In the genomic region with DNA sequence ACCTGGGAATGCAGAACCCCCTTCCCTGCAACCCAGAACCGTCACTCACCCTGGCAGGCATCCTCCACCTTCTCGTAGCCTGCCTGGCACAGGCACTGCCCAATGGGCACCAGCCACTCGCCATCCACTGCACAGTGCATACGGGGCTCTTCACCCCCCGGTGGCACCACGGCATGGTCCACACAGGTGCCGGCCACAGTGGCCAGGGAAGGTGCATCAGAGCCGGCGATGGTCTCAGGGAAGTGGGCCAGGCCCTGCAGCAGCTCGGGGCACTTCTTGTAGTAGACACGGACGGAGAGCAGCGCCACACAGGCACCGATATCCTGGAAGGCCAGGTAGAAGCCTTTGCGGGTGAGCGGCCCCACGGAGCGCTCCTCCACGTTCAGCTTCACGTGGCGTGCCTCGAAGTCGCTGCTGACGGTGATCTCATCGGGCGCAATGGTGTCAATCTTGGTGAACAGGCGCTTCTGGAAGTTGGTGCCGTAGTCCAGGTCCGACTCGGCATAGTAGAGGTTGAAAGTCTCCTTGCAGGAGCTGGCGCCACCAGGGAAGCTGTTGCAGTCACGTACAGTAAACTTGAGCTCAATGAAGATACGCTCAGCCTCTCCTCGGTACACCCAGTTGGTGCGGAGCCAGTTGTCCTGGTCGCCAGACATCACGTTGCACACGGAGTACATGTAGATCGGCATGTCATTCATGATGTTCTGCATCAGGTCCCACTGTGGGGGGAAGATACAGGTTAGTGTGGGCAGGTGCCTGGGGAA, we compare ENCODE assay signal across 31 cellular contexts. TPM values are rescaled to one million over a fixed set of nuclear protein-coding genes. Genes with fewer than 3 reads are reported as not detected.
DNase-seq lines count a peak whose midpoint lies in the region; ATAC-seq and TF ChIP-seq lines count a peak whose summit lies in the region.
"Had no signal": no experiment of that assay in that cellular context is flagged by ENCODE, and none has a peak within 500 bp of the region (broad histone marks: within the 10 kb centered on the region; RNA-seq: fewer than 3 reads in every experiment).

No MANE protein-coding gene starts in this region.

- H3K27ac ChIP-seq in breast epithelium (peak overlapping the region in 1 of 2 donors; percentile 26), esophagus squamous epithelium (peak overlapping the region in 2 of 4 donors; percentile 16 to 90), thyroid gland (peak overlapping the region in 2 of 3 donors; percentile 98 to 99), caudate nucleus (ENCODE audit: low read depth, low read length) (no peak overlapping the region)
- H3K27ac ChIP-seq: HL-60, SK-N-MC, suprapubic skin had no signal

- H3K4me1 Mint-ChIP-seq in MCF 10A (ENCODE audit: insufficient read depth, unreplicated experiment) (peaks cover 47% of the 10 kb centered on the region), WTC11 (peaks cover 64% of the 10 kb centered on the region)

- TSS peak; percentile 0 for BruUV-seq in MCF 10A (replicated peaks; lab: Mats Ljungman, UMichigan)

- TF ChIP-seq POLR2A in breast epithelium (IDR thresholded peaks at IDR 0.05), result no peak
- no peak for TF ChIP-seq POLR2A in esophagus squamous epithelium (IDR thresholded peaks at IDR 0.05)
- no peak for TF ChIP-seq POLR2A in thyroid gland (IDR thresholded peaks at IDR 0.05)

- DNase-seq in MCF 10A (ENCODE audit: unreplicated experiment), result no peak
- no peak for DNase-seq in breast epithelium (ENCODE audit: low spot score in 2 of 2)
- no peak for DNase-seq in WTC11 (ENCODE audit: low spot score)
- DNase-seq in esophagus squamous epithelium (lab: John Stamatoyannopoulos, UW), result no peak
- no peak for DNase-seq in thyroid gland
- no peak for DNase-seq in caudate nucleus (lab: John Stamatoyannopoulos, UW)
- no peak for DNase-seq in NCI-H1092 treated with DMSO at 0.1 percent for 48 hours (lab: John Stamatoyannopoulos, UW)
- DNase-seq in EL, result no peak
- DNase-seq: activated CD4-positive, alpha-beta T cell treated with anti-CD3 and anti-CD28 coated beads for 1 hour; activated naive CD8-positive, alpha-beta T cell treated with anti-CD3 and anti-CD28 coated beads for 36 hours; activated T-cell treated with anti-CD3 and anti-CD28 coated beads for 4 hours; AML-193; CD4-positive, alpha-beta T cell; cerebellar nuclear complex; DMS 273 treated with DMSO at 0.1 percent for 48 hours; kidney; NCI-H1105; NCI-H2029; NCI-H526 treated with DMSO at 0.1 percent for 48 hours; RPMI8226; sigmoid colon; stimulated activated CD4-positive, alpha-beta T cell treated with anti-CD3 and anti-CD28 coated beads, Interleukin-4, amount 100 ng/mL, for 24 hours; T-helper 2 cell had no signal

- H3K36me3 ChIP-seq in breast epithelium, result no peaks in the 10 kb centered on the region
- peaks cover 12 to 58% (median 21%) of the 10 kb centered on the region in 3 donors for H3K36me3 ChIP-seq in esophagus squamous epithelium
- H3K36me3 ChIP-seq in thyroid gland, result peaks cover 16 to 17% of the 10 kb centered on the region in 2 donors

- H3K4me3 ChIP-seq in breast epithelium (no peak overlapping the region), esophagus squamous epithelium (peak overlapping the region in 3 of 4 donors; percentile 29 to 51 (median 34)), thyroid gland (replicated peaks in 1 of 3) (no peak overlapping the region)
- H3K4me3 ChIP-seq: mucosa of descending colon, sigmoid colon, SK-N-MC, suprapubic skin, vagina had no signal

- intact Hi-C loops in MCF 10A (cut with micrococcal nuclease) (loop anchor here (5.0 to 10.0 kb wide), 2 partner anchors 34 to 96 kb away; no protein-coding TSS in a partner anchor), breast epithelium (cut with DNase I; ENCODE audit: low total_unique reads) (no loop called here), esophagus squamous epithelium (cut with DNase I) (no loop called here), thyroid gland (cut with DNase I) (no loop called here)

- no peak overlapping the region for H3K27ac Mint-ChIP-seq in MCF 10A (ENCODE audit: low read depth, unreplicated experiment)
- peak overlapping the region; percentile 99 for H3K27ac Mint-ChIP-seq in WTC11
- H3K27ac Mint-ChIP-seq: activated naive CD8-positive, alpha-beta T cell treated with anti-CD3 and anti-CD28 coated beads for 36 hours; CD4-positive, alpha-beta T cell; stimulated activated effector memory CD8-positive, alpha-beta T cell treated with anti-CD3 and anti-CD28 coated beads, Interleukin-12 subunit alpha, Interleukin-12 subunit beta, amount 100 ng/mL, for 72 hours had no signal

- H3K4me1 ChIP-seq in breast epithelium, result peaks cover 20 to 31% of the 10 kb centered on the region in 2 donors
- H3K4me1 ChIP-seq in esophagus squamous epithelium, result peaks cover 50 to 100% (median 60%) of the 10 kb centered on the region in 3 donors
- H3K4me1 ChIP-seq in thyroid gland, result peaks cover 72 to 82% of the 10 kb centered on the region in 2 donors

- H3K27me3 Mint-ChIP-seq in MCF 10A (ENCODE audit: insufficient read depth, unreplicated experiment) (no peaks in the 10 kb centered on the region), WTC11 (ENCODE audit: low read depth) (no peaks in the 10 kb centered on the region)
- H3K27me3 Mint-ChIP-seq: progenitor cell of endocrine pancreas had no signal

- CTCF ChIA-PET in MCF 10A (lab: Yijun Ruan, JAX), result interaction anchor here (15.2 kb wide), 1 partner anchor 68 kb away, joined by 156 read pairs; no protein-coding TSS in a partner anchor
- CTCF ChIA-PET in WTC11 (lab: Charles Lee), result interaction anchor here (14.1 kb wide), 1 partner anchor 67 kb away, joined by 204 read pairs; no protein-coding TSS in a partner anchor

- 70 to 91% methylated on average over 2 to 18 of the region's 39 CpGs for WGBS in esophagus squamous epithelium, 2 donors
- WGBS in thyroid gland, 2 donors, result 93 to 94% methylated on average over 32 to 36 of the region's 39 CpGs

- H3K9me3 ChIP-seq in breast epithelium (no peaks in the 10 kb centered on the region), esophagus squamous epithelium (no peaks in the 10 kb centered on the region), thyroid gland (no peaks in the 10 kb centered on the region)
- H3K9me3 ChIP-seq: mucosa of descending colon, sigmoid colon, suprapubic skin, vagina had no signal

- POLR2A ChIA-PET in MCF 10A (lab: Yijun Ruan, JAX), result interaction anchor here (0.6 to 6.7 kb wide), 5 partner anchors 7 to 88 kb away, joined by 3 to 112 read pairs (median 6); partner anchors contain the start of genes CPLANE2 and EPHA2
- POLR2A ChIA-PET in WTC11 (lab: Charles Lee), result no interaction called here

- ATAC-seq in WTC11, result no peak
- ATAC-seq: mucosa of descending colon; stimulated activated effector memory CD8-positive, alpha-beta T cell treated with anti-CD3 and anti-CD28 coated beads, Interleukin-12 subunit alpha, Interleukin-12 subunit beta, amount 100 ng/mL, for 72 hours had no signal

- H3K9me3 Mint-ChIP-seq in MCF 10A (ENCODE audit: unreplicated experiment) (no peaks in the 10 kb centered on the region), WTC11 (no peaks in the 10 kb centered on the region)
- H3K9me3 Mint-ChIP-seq: activated naive CD8-positive, alpha-beta T cell treated with anti-CD3 and anti-CD28 coated beads for 36 hours; CD4-positive, alpha-beta T cell; neural crest cell; stimulated activated effector memory CD8-positive, alpha-beta T cell treated with anti-CD3 and anti-CD28 coated beads, Interleukin-12 subunit alpha, Interleukin-12 subunit beta, amount 100 ng/mL, for 72 hours had no signal

- H3K27me3 ChIP-seq in breast epithelium, result no peaks in the 10 kb centered on the region
- H3K27me3 ChIP-seq in esophagus squamous epithelium, result no peaks in the 10 kb centered on the region
- H3K27me3 ChIP-seq in thyroid gland, result no peaks in the 10 kb centered on the region
- H3K27me3 ChIP-seq: sigmoid colon, suprapubic skin, vagina had no signal

- no peak overlapping the region for H3K4me3 Mint-ChIP-seq in MCF 10A (ENCODE audit: unreplicated experiment)
- no peak overlapping the region for H3K4me3 Mint-ChIP-seq in WTC11
- H3K4me3 Mint-ChIP-seq: activated naive CD8-positive, alpha-beta T cell treated with anti-CD3 and anti-CD28 coated beads for 36 hours; CD4-positive, alpha-beta T cell; stimulated activated effector memory CD8-positive, alpha-beta T cell treated with anti-CD3 and anti-CD28 coated beads, Interleukin-12 subunit alpha, Interleukin-12 subunit beta, amount 100 ng/mL, for 72 hours had no signal

- TF ChIP-seq CTCF in MCF 10A (IDR thresholded peaks at IDR 0.05; ENCODE audit: unreplicated experiment), result no peak
- no peak for TF ChIP-seq CTCF in breast epithelium (IDR thresholded peaks at IDR 0.05)
- TF ChIP-seq CTCF in WTC11 (IDR thresholded peaks at IDR 0.05), result no peak
- no peak for TF ChIP-seq CTCF in esophagus squamous epithelium (IDR thresholded peaks at IDR 0.05)
- no peak for TF ChIP-seq CTCF in thyroid gland (IDR thresholded peaks at IDR 0.05)

- peaks cover 79% of the 10 kb centered on the region for H3K36me3 Mint-ChIP-seq in MCF 10A (ENCODE audit: insufficient read depth, unreplicated experiment)
- H3K36me3 Mint-ChIP-seq in WTC11, result peaks cover 30% of the 10 kb centered on the region
- H3K36me3 Mint-ChIP-seq: activated naive CD8-positive, alpha-beta T cell treated with anti-CD3 and anti-CD28 coated beads for 36 hours; stimulated activated effector memory CD8-positive, alpha-beta T cell treated with anti-CD3 and anti-CD28 coated beads, Interleukin-12 subunit alpha, Interleukin-12 subunit beta, amount 100 ng/mL, for 72 hours had no signal

TF ChIP-seq in WTC11, 78 proteins besides CTCF, POLR2A, EP300 and RAD21 (continues in another document):
- no peak for TF ChIP-seq ZNF396 (CRISPR knock-in tag; IDR thresholded peaks at IDR 0.05; ENCODE audit: borderline replicate concordance)
- TF ChIP-seq FOXP4 (CRISPR knock-in tag; IDR thresholded peaks at IDR 0.05), result no peak
- no peak for TF ChIP-seq MXD4 (CRISPR knock-in tag; IDR thresholded peaks at IDR 0.05; ENCODE audit: borderline replicate concordance)

RNA-seq across cellular contexts. Expression of gene EPHA2, which starts 7.4 kb away (rescaled TPM):
- total RNA-seq in MCF 10A (2022) (206 and 248 TPM in 2 replicates), breast epithelium (10 to 100 TPM in 2 of 3 donors, 1 to 10 TPM in 1; 5.8 to 18.4 (median 16.7) TPM), WTC11 (2021) (31.4 to 44.4 TPM (median 31.7 TPM) in 3 replicates), esophagus squamous epithelium (100 to 1,000 TPM in 3 of 4 donors, 10 to 100 TPM in 1; 87.5 to 225 (median 137) TPM), thyroid gland (10 to 100 TPM; 22.3 to 53.2 (median 29.3) TPM)

Comparison
In these comparisons a context has a peak if more than half of its experiments do, and no peak if none do; other contexts are left out.
1. H3K4me3 ChIP-seq: peak in esophagus squamous epithelium (3 of 4); none in breast epithelium (0 of 3) and thyroid gland (0 of 3).